1 cellular context compared by ENCODE assay signal in the genomic region with DNA sequence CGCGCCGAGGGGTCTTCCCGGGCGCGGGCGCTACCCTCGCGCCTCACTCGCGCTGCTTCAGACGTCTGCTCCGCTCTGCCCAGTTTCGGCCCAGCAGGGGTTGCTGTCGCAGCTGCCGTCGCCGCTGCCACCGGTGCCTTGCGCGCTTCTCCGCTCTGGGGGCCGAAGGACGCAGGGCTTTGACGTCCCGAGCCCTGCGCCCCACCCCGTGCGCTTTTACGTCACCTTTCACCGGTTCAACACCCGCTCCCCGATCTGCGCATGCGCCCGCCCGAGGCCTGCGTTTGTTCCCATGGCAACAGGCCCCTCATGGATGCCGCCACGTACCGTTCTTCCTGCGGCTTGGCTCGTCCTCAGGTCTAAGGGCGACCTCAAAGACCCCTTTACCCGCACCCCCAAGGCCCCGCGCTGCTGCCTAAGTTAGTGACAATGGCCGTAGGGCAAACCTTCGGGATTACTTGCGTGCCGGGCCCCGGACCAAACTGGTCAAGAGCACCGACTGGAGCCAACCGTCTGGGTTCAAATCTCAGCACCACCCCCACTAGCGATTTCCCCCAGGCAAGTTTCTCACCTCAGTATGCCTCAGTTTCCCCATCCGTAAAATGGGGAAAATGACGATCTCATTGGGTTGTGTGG.
TF ChIP-seq lines count a peak whose summit lies in the region.

No MANE protein-coding gene starts in this region.

TF ChIP-seq in K562, 482 proteins besides CTCF, POLR2A, EP300 and RAD21 (continued from another document and continues in another):
- TF ChIP-seq, protein P1, sequence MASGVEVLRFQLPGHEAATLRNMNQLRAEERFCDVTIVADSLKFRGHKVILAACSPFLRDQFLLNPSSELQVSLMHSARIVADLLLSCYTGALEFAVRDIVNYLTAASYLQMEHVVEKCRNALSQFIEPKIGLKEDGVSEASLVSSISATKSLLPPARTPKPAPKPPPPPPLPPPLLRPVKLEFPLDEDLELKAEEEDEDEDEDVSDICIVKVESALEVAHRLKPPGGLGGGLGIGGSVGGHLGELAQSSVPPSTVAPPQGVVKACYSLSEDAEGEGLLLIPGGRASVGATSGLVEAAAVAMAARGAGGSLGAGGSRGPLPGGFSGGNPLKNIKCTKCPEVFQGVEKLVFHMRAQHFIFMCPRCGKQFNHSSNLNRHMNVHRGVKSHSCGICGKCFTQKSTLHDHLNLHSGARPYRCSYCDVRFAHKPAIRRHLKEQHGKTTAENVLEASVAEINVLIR (CRISPR knock-in tag; IDR thresholded peaks at IDR 0.05) = peak; percentile 93
- TF ChIP-seq IFI16 (CRISPR knock-in tag; IDR thresholded peaks at IDR 0.05) (no peak), ZNF324 (CRISPR knock-in tag; IDR thresholded peaks at IDR 0.05) (no peak), PHF20 (IDR thresholded peaks at IDR 0.05; ENCODE audit: partially characterized antibody) (peak; percentile 91), MTA1 (IDR thresholded peaks at IDR 0.05; ENCODE audit: borderline replicate concordance) (peak; percentile 98), HMG20A (CRISPR knock-in tag; conservative IDR thresholded peaks at IDR 0.05) (no peak), ZNF589 (CRISPR knock-in tag; IDR thresholded peaks at IDR 0.05; ENCODE audit: low read depth) (no peak), TFAM (CRISPR knock-in tag; conservative IDR thresholded peaks at IDR 0.05) (no peak), MYNN (IDR thresholded peaks at IDR 0.05) (no peak), MYNN (CRISPR knock-in tag; IDR thresholded peaks at IDR 0.05) (no peak), ZNF146 (CRISPR knock-in tag; IDR thresholded peaks at IDR 0.05; ENCODE audit: unreplicated experiment) (no peak), ZNF239 (CRISPR knock-in tag; IDR thresholded peaks at IDR 0.05) (no peak), FOXJ3 (CRISPR knock-in tag; IDR thresholded peaks at IDR 0.05) (no peak), NFIX (CRISPR knock-in tag; IDR thresholded peaks at IDR 0.05; ENCODE audit: low read depth) (no peak), SMARCA4 (IDR thresholded peaks at IDR 0.05) (no peak), TGIF2 (CRISPR knock-in tag; IDR thresholded peaks at IDR 0.05) (no peak), SAFB (IDR thresholded peaks at IDR 0.05; ENCODE audit: borderline replicate concordance, low read depth, low read length) (no peak), FOXJ2 (tag; IDR thresholded peaks at IDR 0.05) (peak; percentile 72), ADNP (tag; IDR thresholded peaks at IDR 0.05) (no peak), OTX1 (CRISPR knock-in tag; IDR thresholded peaks at IDR 0.05) (no peak), PHB (CRISPR knock-in tag; IDR thresholded peaks at IDR 0.05) (no peak), RBFOX2 (IDR thresholded peaks at IDR 0.05; ENCODE audit: low read depth, low read length) (peak; percentile 70), BACH1 (tag; IDR thresholded peaks at IDR 0.05) (no peak), ZNF780A (CRISPR knock-in tag; IDR thresholded peaks at IDR 0.05) (no peak), FOXA1 (IDR thresholded peaks at IDR 0.05; ENCODE audit: borderline replicate concordance) (no peak), SMAD4 (CRISPR knock-in tag; conservative IDR thresholded peaks at IDR 0.05) (no peak), KLF10 (CRISPR knock-in tag; IDR thresholded peaks at IDR 0.05) (no peak)
- TF ChIP-seq, protein P2, sequence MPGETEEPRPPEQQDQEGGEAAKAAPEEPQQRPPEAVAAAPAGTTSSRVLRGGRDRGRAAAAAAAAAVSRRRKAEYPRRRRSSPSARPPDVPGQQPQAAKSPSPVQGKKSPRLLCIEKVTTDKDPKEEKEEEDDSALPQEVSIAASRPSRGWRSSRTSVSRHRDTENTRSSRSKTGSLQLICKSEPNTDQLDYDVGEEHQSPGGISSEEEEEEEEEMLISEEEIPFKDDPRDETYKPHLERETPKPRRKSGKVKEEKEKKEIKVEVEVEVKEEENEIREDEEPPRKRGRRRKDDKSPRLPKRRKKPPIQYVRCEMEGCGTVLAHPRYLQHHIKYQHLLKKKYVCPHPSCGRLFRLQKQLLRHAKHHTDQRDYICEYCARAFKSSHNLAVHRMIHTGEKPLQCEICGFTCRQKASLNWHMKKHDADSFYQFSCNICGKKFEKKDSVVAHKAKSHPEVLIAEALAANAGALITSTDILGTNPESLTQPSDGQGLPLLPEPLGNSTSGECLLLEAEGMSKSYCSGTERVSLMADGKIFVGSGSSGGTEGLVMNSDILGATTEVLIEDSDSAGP (CRISPR knock-in tag; IDR thresholded peaks at IDR 0.05) = no peak
- TF ChIP-seq, protein P3, sequence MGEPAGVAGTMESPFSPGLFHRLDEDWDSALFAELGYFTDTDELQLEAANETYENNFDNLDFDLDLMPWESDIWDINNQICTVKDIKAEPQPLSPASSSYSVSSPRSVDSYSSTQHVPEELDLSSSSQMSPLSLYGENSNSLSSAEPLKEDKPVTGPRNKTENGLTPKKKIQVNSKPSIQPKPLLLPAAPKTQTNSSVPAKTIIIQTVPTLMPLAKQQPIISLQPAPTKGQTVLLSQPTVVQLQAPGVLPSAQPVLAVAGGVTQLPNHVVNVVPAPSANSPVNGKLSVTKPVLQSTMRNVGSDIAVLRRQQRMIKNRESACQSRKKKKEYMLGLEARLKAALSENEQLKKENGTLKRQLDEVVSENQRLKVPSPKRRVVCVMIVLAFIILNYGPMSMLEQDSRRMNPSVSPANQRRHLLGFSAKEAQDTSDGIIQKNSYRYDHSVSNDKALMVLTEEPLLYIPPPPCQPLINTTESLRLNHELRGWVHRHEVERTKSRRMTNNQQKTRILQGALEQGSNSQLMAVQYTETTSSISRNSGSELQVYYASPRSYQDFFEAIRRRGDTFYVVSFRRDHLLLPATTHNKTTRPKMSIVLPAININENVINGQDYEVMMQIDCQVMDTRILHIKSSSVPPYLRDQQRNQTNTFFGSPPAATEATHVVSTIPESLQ (CRISPR knock-in tag; IDR thresholded peaks at IDR 0.05) = peak; percentile 85; the same call in 1 of the 2 replicates
- TF ChIP-seq, protein P4, sequence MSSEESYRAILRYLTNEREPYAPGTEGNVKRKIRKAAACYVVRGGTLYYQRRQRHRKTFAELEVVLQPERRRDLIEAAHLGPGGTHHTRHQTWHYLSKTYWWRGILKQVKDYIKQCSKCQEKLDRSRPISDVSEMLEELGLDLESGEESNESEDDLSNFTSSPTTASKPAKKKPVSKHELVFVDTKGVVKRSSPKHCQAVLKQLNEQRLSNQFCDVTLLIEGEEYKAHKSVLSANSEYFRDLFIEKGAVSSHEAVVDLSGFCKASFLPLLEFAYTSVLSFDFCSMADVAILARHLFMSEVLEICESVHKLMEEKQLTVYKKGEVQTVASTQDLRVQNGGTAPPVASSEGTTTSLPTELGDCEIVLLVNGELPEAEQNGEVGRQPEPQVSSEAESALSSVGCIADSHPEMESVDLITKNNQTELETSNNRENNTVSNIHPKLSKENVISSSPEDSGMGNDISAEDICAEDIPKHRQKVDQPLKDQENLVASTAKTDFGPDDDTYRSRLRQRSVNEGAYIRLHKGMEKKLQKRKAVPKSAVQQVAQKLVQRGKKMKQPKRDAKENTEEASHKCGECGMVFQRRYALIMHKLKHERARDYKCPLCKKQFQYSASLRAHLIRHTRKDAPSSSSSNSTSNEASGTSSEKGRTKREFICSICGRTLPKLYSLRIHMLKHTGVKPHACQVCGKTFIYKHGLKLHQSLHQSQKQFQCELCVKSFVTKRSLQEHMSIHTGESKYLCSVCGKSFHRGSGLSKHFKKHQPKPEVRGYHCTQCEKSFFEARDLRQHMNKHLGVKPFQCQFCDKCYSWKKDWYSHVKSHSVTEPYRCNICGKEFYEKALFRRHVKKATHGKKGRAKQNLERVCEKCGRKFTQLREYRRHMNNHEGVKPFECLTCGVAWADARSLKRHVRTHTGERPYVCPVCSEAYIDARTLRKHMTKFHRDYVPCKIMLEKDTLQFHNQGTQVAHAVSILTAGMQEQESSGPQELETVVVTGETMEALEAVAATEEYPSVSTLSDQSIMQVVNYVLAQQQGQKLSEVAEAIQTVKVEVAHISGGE (CRISPR knock-in tag; IDR thresholded peaks at IDR 0.05) = no peak
- TF ChIP-seq, protein P5, sequence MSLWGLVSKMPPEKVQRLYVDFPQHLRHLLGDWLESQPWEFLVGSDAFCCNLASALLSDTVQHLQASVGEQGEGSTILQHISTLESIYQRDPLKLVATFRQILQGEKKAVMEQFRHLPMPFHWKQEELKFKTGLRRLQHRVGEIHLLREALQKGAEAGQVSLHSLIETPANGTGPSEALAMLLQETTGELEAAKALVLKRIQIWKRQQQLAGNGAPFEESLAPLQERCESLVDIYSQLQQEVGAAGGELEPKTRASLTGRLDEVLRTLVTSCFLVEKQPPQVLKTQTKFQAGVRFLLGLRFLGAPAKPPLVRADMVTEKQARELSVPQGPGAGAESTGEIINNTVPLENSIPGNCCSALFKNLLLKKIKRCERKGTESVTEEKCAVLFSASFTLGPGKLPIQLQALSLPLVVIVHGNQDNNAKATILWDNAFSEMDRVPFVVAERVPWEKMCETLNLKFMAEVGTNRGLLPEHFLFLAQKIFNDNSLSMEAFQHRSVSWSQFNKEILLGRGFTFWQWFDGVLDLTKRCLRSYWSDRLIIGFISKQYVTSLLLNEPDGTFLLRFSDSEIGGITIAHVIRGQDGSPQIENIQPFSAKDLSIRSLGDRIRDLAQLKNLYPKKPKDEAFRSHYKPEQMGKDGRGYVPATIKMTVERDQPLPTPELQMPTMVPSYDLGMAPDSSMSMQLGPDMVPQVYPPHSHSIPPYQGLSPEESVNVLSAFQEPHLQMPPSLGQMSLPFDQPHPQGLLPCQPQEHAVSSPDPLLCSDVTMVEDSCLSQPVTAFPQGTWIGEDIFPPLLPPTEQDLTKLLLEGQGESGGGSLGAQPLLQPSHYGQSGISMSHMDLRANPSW (CRISPR knock-in tag; IDR thresholded peaks at IDR 0.05) = no peak
- TF ChIP-seq, protein P6, sequence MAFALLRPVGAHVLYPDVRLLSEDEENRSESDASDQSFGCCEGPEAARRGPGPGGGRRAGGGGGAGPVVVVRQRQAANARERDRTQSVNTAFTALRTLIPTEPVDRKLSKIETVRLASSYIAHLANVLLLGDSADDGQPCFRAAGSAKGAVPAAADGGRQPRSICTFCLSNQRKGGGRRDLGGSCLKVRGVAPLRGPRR (CRISPR knock-in tag; IDR thresholded peaks at IDR 0.05) = no peak
- TF ChIP-seq, protein P7, sequence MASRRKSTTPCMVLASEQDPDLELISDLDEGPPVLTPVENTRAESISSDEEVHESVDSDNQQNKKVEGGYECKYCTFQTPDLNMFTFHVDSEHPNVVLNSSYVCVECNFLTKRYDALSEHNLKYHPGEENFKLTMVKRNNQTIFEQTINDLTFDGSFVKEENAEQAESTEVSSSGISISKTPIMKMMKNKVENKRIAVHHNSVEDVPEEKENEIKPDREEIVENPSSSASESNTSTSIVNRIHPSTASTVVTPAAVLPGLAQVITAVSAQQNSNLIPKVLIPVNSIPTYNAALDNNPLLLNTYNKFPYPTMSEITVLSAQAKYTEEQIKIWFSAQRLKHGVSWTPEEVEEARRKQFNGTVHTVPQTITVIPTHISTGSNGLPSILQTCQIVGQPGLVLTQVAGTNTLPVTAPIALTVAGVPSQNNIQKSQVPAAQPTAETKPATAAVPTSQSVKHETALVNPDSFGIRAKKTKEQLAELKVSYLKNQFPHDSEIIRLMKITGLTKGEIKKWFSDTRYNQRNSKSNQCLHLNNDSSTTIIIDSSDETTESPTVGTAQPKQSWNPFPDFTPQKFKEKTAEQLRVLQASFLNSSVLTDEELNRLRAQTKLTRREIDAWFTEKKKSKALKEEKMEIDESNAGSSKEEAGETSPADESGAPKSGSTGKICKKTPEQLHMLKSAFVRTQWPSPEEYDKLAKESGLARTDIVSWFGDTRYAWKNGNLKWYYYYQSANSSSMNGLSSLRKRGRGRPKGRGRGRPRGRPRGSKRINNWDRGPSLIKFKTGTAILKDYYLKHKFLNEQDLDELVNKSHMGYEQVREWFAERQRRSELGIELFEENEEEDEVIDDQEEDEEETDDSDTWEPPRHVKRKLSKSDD (conservative IDR thresholded peaks at IDR 0.05; ENCODE audit: low read length) = peak; percentile 83; the same call in 1 of the 2 replicates
- TF ChIP-seq, protein P8, sequence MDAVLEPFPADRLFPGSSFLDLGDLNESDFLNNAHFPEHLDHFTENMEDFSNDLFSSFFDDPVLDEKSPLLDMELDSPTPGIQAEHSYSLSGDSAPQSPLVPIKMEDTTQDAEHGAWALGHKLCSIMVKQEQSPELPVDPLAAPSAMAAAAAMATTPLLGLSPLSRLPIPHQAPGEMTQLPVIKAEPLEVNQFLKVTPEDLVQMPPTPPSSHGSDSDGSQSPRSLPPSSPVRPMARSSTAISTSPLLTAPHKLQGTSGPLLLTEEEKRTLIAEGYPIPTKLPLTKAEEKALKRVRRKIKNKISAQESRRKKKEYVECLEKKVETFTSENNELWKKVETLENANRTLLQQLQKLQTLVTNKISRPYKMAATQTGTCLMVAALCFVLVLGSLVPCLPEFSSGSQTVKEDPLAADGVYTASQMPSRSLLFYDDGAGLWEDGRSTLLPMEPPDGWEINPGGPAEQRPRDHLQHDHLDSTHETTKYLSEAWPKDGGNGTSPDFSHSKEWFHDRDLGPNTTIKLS (IDR thresholded peaks at IDR 0.05; ENCODE audit: borderline replicate concordance, low read depth) = peak; percentile 81
- TF ChIP-seq, protein P9, sequence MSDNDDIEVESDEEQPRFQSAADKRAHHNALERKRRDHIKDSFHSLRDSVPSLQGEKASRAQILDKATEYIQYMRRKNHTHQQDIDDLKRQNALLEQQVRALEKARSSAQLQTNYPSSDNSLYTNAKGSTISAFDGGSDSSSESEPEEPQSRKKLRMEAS (CRISPR knock-in tag; IDR thresholded peaks at IDR 0.05) = peak; percentile 76; the same call in 1 of the 2 replicates
- TF ChIP-seq, protein P10, sequence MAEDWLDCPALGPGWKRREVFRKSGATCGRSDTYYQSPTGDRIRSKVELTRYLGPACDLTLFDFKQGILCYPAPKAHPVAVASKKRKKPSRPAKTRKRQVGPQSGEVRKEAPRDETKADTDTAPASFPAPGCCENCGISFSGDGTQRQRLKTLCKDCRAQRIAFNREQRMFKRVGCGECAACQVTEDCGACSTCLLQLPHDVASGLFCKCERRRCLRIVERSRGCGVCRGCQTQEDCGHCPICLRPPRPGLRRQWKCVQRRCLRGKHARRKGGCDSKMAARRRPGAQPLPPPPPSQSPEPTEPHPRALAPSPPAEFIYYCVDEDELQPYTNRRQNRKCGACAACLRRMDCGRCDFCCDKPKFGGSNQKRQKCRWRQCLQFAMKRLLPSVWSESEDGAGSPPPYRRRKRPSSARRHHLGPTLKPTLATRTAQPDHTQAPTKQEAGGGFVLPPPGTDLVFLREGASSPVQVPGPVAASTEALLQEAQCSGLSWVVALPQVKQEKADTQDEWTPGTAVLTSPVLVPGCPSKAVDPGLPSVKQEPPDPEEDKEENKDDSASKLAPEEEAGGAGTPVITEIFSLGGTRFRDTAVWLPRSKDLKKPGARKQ (CRISPR knock-in tag; IDR thresholded peaks at IDR 0.05) = no peak
- TF ChIP-seq, protein P11, sequence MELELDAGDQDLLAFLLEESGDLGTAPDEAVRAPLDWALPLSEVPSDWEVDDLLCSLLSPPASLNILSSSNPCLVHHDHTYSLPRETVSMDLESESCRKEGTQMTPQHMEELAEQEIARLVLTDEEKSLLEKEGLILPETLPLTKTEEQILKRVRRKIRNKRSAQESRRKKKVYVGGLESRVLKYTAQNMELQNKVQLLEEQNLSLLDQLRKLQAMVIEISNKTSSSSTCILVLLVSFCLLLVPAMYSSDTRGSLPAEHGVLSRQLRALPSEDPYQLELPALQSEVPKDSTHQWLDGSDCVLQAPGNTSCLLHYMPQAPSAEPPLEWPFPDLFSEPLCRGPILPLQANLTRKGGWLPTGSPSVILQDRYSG (tag; conservative IDR thresholded peaks at IDR 0.05; ENCODE audit: low read depth) = no peak
